35 cellular contexts compared by ENCODE assay signal in genomic region chr6:13832778-13833177, GRCh38.
"Had no signal": no experiment of that assay in that cellular context is flagged by ENCODE, and none has a peak within 500 bp of the region (broad histone marks: within the 10 kb centered on the region; RNA-seq: fewer than 3 reads in every experiment).

No MANE protein-coding gene starts in this region.

- H3K4me3 ChIP-seq: MG63 had no signal

- H3K36me3 ChIP-seq: MG63 had no signal

- H3K9me3 ChIP-seq: MG63 had no signal

- H3K27me3 ChIP-seq: MG63 had no signal

- DNase-seq: Karpas-422, Kasumi-1, MG63, MM.1S, MV-4-11, NCI-H1048, NCI-H1092, NCI-H1092 treated with DMSO at 0.1 percent for 48 hours, NCI-H1105, NCI-H1105 treated with DMSO at 0.1 percent for 48 hours, NCI-H1417, NCI-H1417 treated with DMSO at 0.1 percent for 48 hours, NCI-H1436, NCI-H1436 treated with DMSO at 0.1 percent for 48 hours, NCI-H146, NCI-H1694, NCI-H1694 treated with DMSO at 0.1 percent for 48 hours, NCI-H187, NCI-H187 treated with DMSO at 0.1 percent for 48 hours, NCI-H1930, NCI-H2029, NCI-H2029 treated with DMSO at 0.1 percent for 48 hours, NCI-H2081, NCI-H2081 treated with DMSO at 0.1 percent for 48 hours, NCI-H2107, NCI-H2171, NCI-H2171 treated with DMSO at 0.1 percent for 48 hours, NCI-H2227 treated with DMSO at 0.1 percent for 48 hours, NCI-H226, NCI-H345, NCI-H446, NCI-H446 treated with DMSO at 0.1 percent for 48 hours, NCI-H510A, NCI-H510A treated with DMSO at 0.1 percent for 48 hours, NCI-H524 had no signal
